In the genomic region with DNA sequence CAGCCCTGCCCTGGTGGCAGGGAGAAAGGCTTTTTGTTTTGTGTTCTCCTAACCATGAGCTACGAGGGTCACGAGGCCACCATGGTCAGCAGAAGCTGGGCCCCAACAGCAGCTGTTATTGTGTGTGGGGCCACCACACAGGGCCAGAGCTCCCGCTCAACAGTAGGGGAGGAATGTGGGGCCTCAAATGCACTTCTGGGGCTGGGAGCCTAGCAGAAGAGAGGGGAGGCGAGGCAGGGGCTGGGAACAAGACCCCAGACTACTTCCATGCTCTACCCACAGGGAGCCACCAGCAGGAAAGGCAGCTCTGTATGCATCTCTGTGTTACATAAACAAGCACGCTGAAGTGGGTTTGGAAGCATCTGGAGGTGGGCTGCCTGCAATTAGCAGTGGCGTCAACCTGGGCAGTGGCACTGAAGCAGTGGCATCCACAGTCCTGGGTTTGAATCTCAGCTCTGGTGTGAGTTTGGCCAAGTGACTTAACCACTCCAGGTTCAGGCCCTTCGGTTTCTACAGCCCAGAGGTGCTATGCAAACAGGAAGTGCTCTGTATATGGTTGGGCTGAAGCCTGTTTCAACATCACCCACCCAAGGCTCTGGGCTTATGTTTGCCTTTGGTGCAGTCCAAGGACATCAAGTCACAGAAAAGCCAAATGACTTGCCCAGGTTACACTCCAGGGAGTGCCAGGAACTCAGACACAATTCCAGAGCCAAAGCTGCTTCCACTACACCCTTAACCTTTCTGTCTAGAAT, we compare ENCODE assay signal across 10 cellular contexts. TPM values are rescaled to one million over a fixed set of nuclear protein-coding genes. Genes with fewer than 3 reads are reported as not detected.
DNase-seq lines count a peak whose midpoint lies in the region; ATAC-seq and TF ChIP-seq lines count a peak whose summit lies in the region.
"Had no signal": no experiment of that assay in that cellular context is flagged by ENCODE, and none has a peak within 500 bp of the region (broad histone marks: within the 10 kb centered on the region; RNA-seq: fewer than 3 reads in every experiment).

No MANE protein-coding gene starts in this region.

- ATAC-seq in CD4-positive, CD25-positive, alpha-beta regulatory T cell (ENCODE audit: low read depth in 2 of 2), result peak; percentile 64 to 70
- ATAC-seq in GM21576 (IDR thresholded peaks at IDR 0.05; ENCODE audit: unreplicated experiment) (no peak), GM18498 (IDR thresholded peaks at IDR 0.05; ENCODE audit: unreplicated experiment) (no peak)
- ATAC-seq: Panc1 had no signal

- 60 to 70% methylated on average over 7 of the region's 7 CpGs for WGBS in esophagus, 2 donors

- peak overlapping the region; percentile 14 to 86 (median 81) for H3K27ac Mint-ChIP-seq in CD4-positive, CD25-positive, alpha-beta regulatory T cell
- peak overlapping the region; percentile 64 to 94 (median 73) for H3K27ac Mint-ChIP-seq in nephron

- H3K27me3 Mint-ChIP-seq in CD4-positive, CD25-positive, alpha-beta regulatory T cell, result no peaks in the 10 kb centered on the region
- no peaks in the 10 kb centered on the region for H3K27me3 Mint-ChIP-seq in nephron (ENCODE audit: low read depth)

- H3K4me3 ChIP-seq in CD4-positive, CD25-positive, alpha-beta regulatory T cell (ENCODE audit: low read depth, low read length), result peak overlapping the region; percentile 35
- H3K4me3 ChIP-seq in esophagus (ENCODE audit: low read depth in 1 of 2, low read length in 2 of 2), result no peak overlapping the region

- H3K4me1 ChIP-seq in CD4-positive, CD25-positive, alpha-beta regulatory T cell (ENCODE audit: control insufficient read depth, insufficient read depth, low read length, poor library complexity, severe bottlenecking), result peaks cover 6% of the 10 kb centered on the region
- H3K4me1 ChIP-seq in esophagus (ENCODE audit: control insufficient read depth in 2 of 2, insufficient read depth in 2 of 2, low read length in 1 of 2), result peaks cover 0 to 22% of the 10 kb centered on the region in 2 donors

- peak overlapping the region in 1 of 4 donors; percentile 46 for H3K4me3 Mint-ChIP-seq in CD4-positive, CD25-positive, alpha-beta regulatory T cell
- H3K4me3 Mint-ChIP-seq in nephron, result no peak overlapping the region

- no peaks in the 10 kb centered on the region for H3K27me3 ChIP-seq in CD4-positive, CD25-positive, alpha-beta regulatory T cell (ENCODE audit: control insufficient read depth, insufficient read depth, low read length)
- no peaks in the 10 kb centered on the region for H3K27me3 ChIP-seq in esophagus (ENCODE audit: control insufficient read depth in 1 of 2, insufficient read depth in 2 of 2, low read length in 2 of 2)

- peaks cover 12 to 38% (median 21%) of the 10 kb centered on the region in 4 donors for H3K4me1 Mint-ChIP-seq in CD4-positive, CD25-positive, alpha-beta regulatory T cell
- H3K4me1 Mint-ChIP-seq in nephron, result peaks cover 12% of the 10 kb centered on the region

- no peak for TF ChIP-seq CTCF in nephron (IDR thresholded peaks at IDR 0.05; ENCODE audit: unreplicated experiment in 3 of 3)

- peaks cover 2% of the 10 kb centered on the region for H3K36me3 ChIP-seq in CD4-positive, CD25-positive, alpha-beta regulatory T cell (ENCODE audit: control insufficient read depth, insufficient read depth, low read length)
- peaks cover 0 to 14% of the 10 kb centered on the region in 2 donors for H3K36me3 ChIP-seq in esophagus (ENCODE audit: control insufficient read depth in 2 of 2, insufficient read depth in 2 of 2, low read length in 1 of 2)

- peaks cover 5% of the 10 kb centered on the region for H3K36me3 Mint-ChIP-seq in CD4-positive, CD25-positive, alpha-beta regulatory T cell
- H3K36me3 Mint-ChIP-seq in nephron (ENCODE audit: low read depth), result no peaks in the 10 kb centered on the region

- peak in 1 of 3 donors; percentile 58 for DNase-seq in CD4-positive, CD25-positive, alpha-beta regulatory T cell
- DNase-seq in NOMO-1 treated with DMSO at 0.1 percent for 48 hours (lab: John Stamatoyannopoulos, UW; ENCODE audit: unreplicated experiment), result peak; percentile 78
- no peak for DNase-seq in activated CD4-positive, CD25-positive, alpha-beta regulatory T cell treated with anti-CD3 and anti-CD28 coated beads, Interleukin-2, amount 50 U/mL, for 72 hours
- no peak for DNase-seq in cortex of kidney (lab: John Stamatoyannopoulos, UW)
- DNase-seq: erythroblast had no signal

- H3K27ac ChIP-seq in CD4-positive, CD25-positive, alpha-beta regulatory T cell (ENCODE audit: insufficient read depth, low read length, poor library complexity, severe bottlenecking), result no peak overlapping the region
- peak overlapping the region; percentile 95 to 98 for H3K27ac ChIP-seq in esophagus (ENCODE audit: low read depth in 2 of 2, low read length in 1 of 2)

- H3K9me3 Mint-ChIP-seq in CD4-positive, CD25-positive, alpha-beta regulatory T cell, result peaks cover 0 to 3% (median 0%) of the 10 kb centered on the region in 7 donors
- H3K9me3 Mint-ChIP-seq in nephron, result no peaks in the 10 kb centered on the region

- no peaks in the 10 kb centered on the region for H3K9me3 ChIP-seq in CD4-positive, CD25-positive, alpha-beta regulatory T cell (ENCODE audit: control insufficient read depth in 2 of 2, low read length in 2 of 2)
- no peaks in the 10 kb centered on the region for H3K9me3 ChIP-seq in esophagus (ENCODE audit: control insufficient read depth in 2 of 2, insufficient read depth in 1 of 2, low read depth in 1 of 2, low read length in 1 of 2)

RNA-seq across cellular contexts. Expression of a gene that starts 16.2 kb away (rescaled TPM):
- total RNA-seq in CD4-positive, CD25-positive, alpha-beta regulatory T cell, result 31.1 TPM
- 10 to 100 TPM; 36.1 to 48.9 (median 38.4) TPM for polyA plus RNA-seq in CD4-positive, CD25-positive, alpha-beta regulatory T cell
- polyA plus RNA-seq in esophagus, result 100 to 1,000 TPM; 270 to 383 TPM

RNA-seq across cellular contexts. Expression of a gene that starts 30.9 kb away (rescaled TPM):
- total RNA-seq in CD4-positive, CD25-positive, alpha-beta regulatory T cell, result not detected
- polyA plus RNA-seq in CD4-positive, CD25-positive, alpha-beta regulatory T cell, result not detected
- polyA plus RNA-seq in esophagus, result 10 to 100 TPM in 1 of 2 donors, 1 to 10 TPM in 1; 6.7 to 10.7 TPM

RNA-seq across cellular contexts. Expression of a gene that starts 35.9 kb away (rescaled TPM):
- 29.8 TPM for total RNA-seq in CD4-positive, CD25-positive, alpha-beta regulatory T cell
- polyA plus RNA-seq in CD4-positive, CD25-positive, alpha-beta regulatory T cell, result 10 to 100 TPM in 2 of 4 donors, 1 to 10 TPM in 2; 9.0 to 11.7 (median 9.8) TPM
- 10 to 100 TPM; 14.1 to 17.4 TPM for polyA plus RNA-seq in esophagus

Comparison
In these comparisons a context has a peak if more than half of its experiments do, and no peak if none do; other contexts are left out.
1. ATAC-seq: peak in CD4-positive, CD25-positive, alpha-beta regulatory T cell (2 of 2); none in GM21576 (single experiment) and GM18498 (single experiment).
2. RNA of a gene that starts 16.2 kb away (polyA plus RNA-seq): 270 to 383 TPM in esophagus; 36.1 to 48.9 TPM in CD4-positive, CD25-positive, alpha-beta regulatory T cell; every median in the first group is over 4 times any median in the second.
3. RNA of a gene that starts 30.9 kb away (polyA plus RNA-seq): 6.7 to 10.7 TPM in esophagus; not detected in CD4-positive, CD25-positive, alpha-beta regulatory T cell; every median in the first group is over 4 times any median in the second.